Comparison of ENCODE assay signal across 8 cellular contexts in the genomic region with DNA sequence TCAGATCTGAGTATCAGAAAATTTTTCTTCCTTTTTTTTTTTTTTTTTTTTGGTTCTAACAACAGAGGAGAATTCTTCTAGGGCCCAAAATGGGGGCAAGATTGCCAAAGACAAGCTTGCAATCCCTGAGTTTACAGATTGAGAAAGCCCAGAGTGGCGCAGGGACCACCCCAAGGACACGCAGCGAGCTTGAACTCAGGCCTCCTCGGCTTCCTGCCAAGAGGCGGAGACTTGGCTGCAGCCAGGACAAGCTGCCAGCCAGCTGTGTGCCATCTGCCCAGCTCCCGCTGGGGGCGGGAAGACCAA. TPM values are rescaled to one million over a fixed set of nuclear protein-coding genes. Genes with fewer than 3 reads are reported as not detected.
DNase-seq lines count a peak whose midpoint lies in the region; ATAC-seq, FAIRE-seq and TF ChIP-seq lines count a peak whose summit lies in the region.

No MANE protein-coding gene starts in this region.

- peak overlapping the region; percentile 42; the same call in 1 of the 2 replicates for H3K27ac ChIP-seq in WERI-Rb-1
- peak overlapping the region; percentile 48 for H3K27ac ChIP-seq in skeletal muscle tissue (ENCODE audit: low read depth, low read length)

- no peaks in the 10 kb centered on the region for H3K27me3 ChIP-seq in WERI-Rb-1 (ENCODE audit: insufficient read depth, low read depth, severe bottlenecking)
- no peaks in the 10 kb centered on the region for H3K27me3 ChIP-seq in skeletal muscle tissue (ENCODE audit: control insufficient read depth in 3 of 3, insufficient read depth in 3 of 3, low read length in 3 of 3)

- TF ChIP-seq CTCF in WERI-Rb-1 (IDR thresholded peaks at IDR 0.05; ENCODE audit: low read depth, low read length) (no peak), foreskin fibroblast (IDR thresholded peaks at IDR 0.05; ENCODE audit: low read depth, low read length) (no peak)

- H3K9me3 ChIP-seq in WERI-Rb-1 (ENCODE audit: severe bottlenecking) (no peaks in the 10 kb centered on the region), skeletal muscle tissue (ENCODE audit: control insufficient read depth in 3 of 3, low read length in 3 of 3) (no peaks in the 10 kb centered on the region)

- H3K4me3 ChIP-seq in WERI-Rb-1 (ENCODE audit: low read depth, low read length) (no peak overlapping the region), foreskin fibroblast (ENCODE audit: low read depth in 1 of 2, low read length in 2 of 2) (peak overlapping the region; percentile 88), skeletal muscle tissue (ENCODE audit: low read length in 3 of 3) (peak overlapping the region; percentile 88 to 95 (median 93))

- peaks cover 9% of the 10 kb centered on the region for H3K36me3 ChIP-seq in WERI-Rb-1
- H3K36me3 ChIP-seq in skeletal muscle tissue (ENCODE audit: control insufficient read depth in 3 of 3, insufficient read depth in 3 of 3, low read length in 3 of 3) = peaks cover 0 to 3% (median 3%) of the 10 kb centered on the region in 3 donors

- peaks cover 34 to 58% (median 47%) of the 10 kb centered on the region in 3 donors for H3K4me1 ChIP-seq in skeletal muscle tissue (ENCODE audit: control insufficient read depth in 3 of 3, insufficient read depth in 3 of 3, low read length in 3 of 3)

- ATAC-seq in HG02763 (IDR thresholded peaks at IDR 0.05; ENCODE audit: unreplicated experiment) (no peak), GM21619 (IDR thresholded peaks at IDR 0.05; ENCODE audit: unreplicated experiment) (no peak)

- peak; percentile 88 for FAIRE-seq in H54 (lab: Jason Lieb, UNC)

- DNase-seq in H54 (ENCODE audit: insufficient read length, low spot score) (no peak), WERI-Rb-1 (no peak), foreskin fibroblast (no peak), DMS79 treated with DMSO at 0.1 percent for 48 hours (lab: John Stamatoyannopoulos, UW) (no peak)
- no peak for DNase-seq in stimulated activated CD4-positive, alpha-beta T cell treated with anti-CD3 and anti-CD28 coated beads, Interleukin-4, amount 100 ng/mL, for 24 hours

- H3K9ac ChIP-seq in skeletal muscle tissue (ENCODE audit: low read depth in 1 of 3, low read length in 3 of 3) = peak overlapping the region in 1 of 3 donors; percentile 95

- no peak for TF ChIP-seq POLR2A in H54 (IDR thresholded peaks at IDR 0.05; ENCODE audit: low read depth, low read length)

RNA-seq across cellular contexts. Expression of gene MRPL34, which starts 0.5 kb away (rescaled TPM):
- total RNA-seq in skeletal muscle tissue = 11.5 TPM

RNA-seq across cellular contexts. Expression of gene ABHD8, which starts 1.9 kb away (rescaled TPM):
- 6.8 TPM for total RNA-seq in skeletal muscle tissue

RNA-seq across cellular contexts. Expression of gene DDA1, which starts 4.2 kb away (rescaled TPM):
- total RNA-seq in skeletal muscle tissue = 5.7 TPM

RNA-seq across cellular contexts. Expression of gene ANKLE1, which starts 23.5 kb away (rescaled TPM):
- 0.52 TPM for total RNA-seq in skeletal muscle tissue

RNA-seq across cellular contexts. Expression of gene ANO8, which starts 29.5 kb away (rescaled TPM):
- total RNA-seq in skeletal muscle tissue = 1.6 TPM
